In genomic region chr7:8625612-8626011, GRCh38 we compare ENCODE assay signal across 17 cellular contexts.
"Had no signal": no experiment of that assay in that cellular context is flagged by ENCODE, and none has a peak within 500 bp of the region (broad histone marks: within the 10 kb centered on the region; RNA-seq: fewer than 3 reads in every experiment).

No MANE protein-coding gene starts in this region.

- H3K4me1 ChIP-seq: SJSA1 had no signal

- ATAC-seq: T-helper 17 cell had no signal

- H3K27me3 ChIP-seq: MG63, SJSA1 had no signal

- DNase-seq: Karpas-422, KG1, MG63, NCI-H1436, NCI-H187, NCI-H2029, NCI-H2081 treated with DMSO at 0.1 percent for 48 hours, NCI-H345, NCI-H524, Right ventricle myocardium superior, RPMI8226, SIG-M5, T-helper 1 cell, T-helper 17 cell had no signal

- H3K4me3 ChIP-seq: MG63, SJSA1, SK-N-MC had no signal

- H3K27ac ChIP-seq: SJSA1, SK-N-MC had no signal

- H3K4me3 Mint-ChIP-seq: T-helper 17 cell had no signal

- H3K4me1 Mint-ChIP-seq: T-helper 17 cell had no signal

- H3K36me3 ChIP-seq: MG63, SJSA1 had no signal

- H3K27ac Mint-ChIP-seq: T-helper 17 cell had no signal

- H3K27me3 Mint-ChIP-seq: T-helper 17 cell had no signal

- H3K9me3 ChIP-seq: MG63, SJSA1 had no signal

- FAIRE-seq: RCC 7860 had no signal
